22 cellular contexts compared by ENCODE assay signal in the genomic region with DNA sequence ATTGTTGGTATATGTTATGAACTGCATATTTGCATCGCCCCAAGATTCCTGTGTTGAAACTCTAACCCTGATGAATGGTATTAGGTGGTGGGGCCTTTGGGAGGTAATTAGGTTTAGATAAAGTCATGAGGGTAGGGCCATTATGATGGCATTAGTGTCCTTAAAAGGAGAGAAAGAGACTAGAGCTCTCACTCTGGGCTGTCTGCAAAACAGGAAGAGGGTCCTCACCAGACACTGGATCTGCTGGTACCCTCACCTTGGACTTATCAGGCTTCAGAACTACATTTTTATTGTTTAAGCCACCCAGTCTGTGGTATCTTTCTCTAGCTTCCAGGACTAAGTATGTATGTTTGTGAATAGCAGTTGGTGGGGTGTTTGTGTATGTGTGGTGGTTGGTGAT.
DNase-seq lines count a peak whose midpoint lies in the region; FAIRE-seq and TF ChIP-seq lines count a peak whose summit lies in the region.
"Had no signal": no experiment of that assay in that cellular context is flagged by ENCODE, and none has a peak within 500 bp of the region (broad histone marks: within the 10 kb centered on the region; RNA-seq: fewer than 3 reads in every experiment).

No MANE protein-coding gene starts in this region.

- WGBS in endodermal cell (ENCODE audit: insufficient coverage in 1 of 2, insufficient read length in 1 of 2), 2 experiments = 83 to 88% methylated on average over 1 of the region's 1 CpG
- 93 to 94% (median 94%) methylated on average over 1 of the region's 1 CpG for WGBS in small intestine, 3 donors

- no peaks in the 10 kb centered on the region for H3K4me1 ChIP-seq in endodermal cell (ENCODE audit: control insufficient read depth, insufficient read depth, low read length)
- no peaks in the 10 kb centered on the region for H3K4me1 ChIP-seq in small intestine (ENCODE audit: control insufficient read depth in 2 of 2, insufficient read depth in 1 of 2, low read depth in 1 of 2, low read length in 1 of 2)
- H3K4me1 ChIP-seq in CD4-positive, alpha-beta memory T cell (ENCODE audit: insufficient read depth, low read length) = no peaks in the 10 kb centered on the region
- H3K4me1 ChIP-seq: A549 had no signal

- no peak for FAIRE-seq in small intestine (lab: Jason Lieb, UNC)
- FAIRE-seq: G401.6 had no signal

- no peak for TF ChIP-seq CTCF in 22Rv1 (IDR thresholded peaks at IDR 0.05)
- TF ChIP-seq CTCF in endodermal cell (conservative IDR thresholded peaks at IDR 0.05) = no peak
- no peak for TF ChIP-seq CTCF in neural crest cell (conservative IDR thresholded peaks at IDR 0.05)

- intact Hi-C loops in CD4-positive, alpha-beta memory T cell (cut with micrococcal nuclease) = no loop called here

- peak; percentile 22 for DNase-seq in SK-N-DZ (ENCODE audit: low spot score)
- DNase-seq in endodermal cell = no peak
- no peak for DNase-seq in neural crest cell (ENCODE audit: low read depth, low spot score)
- DNase-seq in small intestine = no peak
- no peak for DNase-seq in activated CD4-positive, alpha-beta T cell treated with anti-CD3 and anti-CD28 coated beads, Interleukin-2, amount 50 U/mL, for 4 hours
- no peak for DNase-seq in NCI-H2171 treated with DMSO at 0.1 percent for 48 hours (lab: John Stamatoyannopoulos, UW)
- DNase-seq in CD4-positive, alpha-beta memory T cell = no peak
- DNase-seq: 8988T; ACHN; AML-193; BE2C; CD8-positive, alpha-beta T cell; DMS153; DND-41; GOT3; H7; HCEC 1CT had no signal

- H3K27me3 Mint-ChIP-seq in endodermal cell (ENCODE audit: insufficient read depth) = peaks cover 1% of the 10 kb centered on the region
- no peaks in the 10 kb centered on the region for H3K27me3 Mint-ChIP-seq in neural crest cell (ENCODE audit: low read depth)
- H3K27me3 Mint-ChIP-seq in CD4-positive, alpha-beta memory T cell = peaks cover 5 to 18% of the 10 kb centered on the region in 2 donors

- CTCF ChIA-PET in CD4-positive, alpha-beta memory T cell (lab: Charles Lee; ENCODE audit: partially characterized antibody) = interaction anchor here (1.0 kb wide), 1 partner anchor 11 kb away, joined by 4 read pairs; no protein-coding TSS in a partner anchor

- no peaks in the 10 kb centered on the region for H3K9me3 Mint-ChIP-seq in endodermal cell
- peaks cover 3% of the 10 kb centered on the region for H3K9me3 Mint-ChIP-seq in neural crest cell
- peaks cover 0 to 3% (median 0%) of the 10 kb centered on the region in 8 donors for H3K9me3 Mint-ChIP-seq in CD4-positive, alpha-beta memory T cell
- H3K9me3 Mint-ChIP-seq: CD8-positive, alpha-beta T cell had no signal

- H3K4me3 ChIP-seq in endodermal cell (ENCODE audit: low read length) = no peak overlapping the region
- no peak overlapping the region for H3K4me3 ChIP-seq in small intestine (ENCODE audit: low read depth in 1 of 2, low read length in 2 of 2)
- H3K4me3 ChIP-seq in CD4-positive, alpha-beta memory T cell (ENCODE audit: low read length in 2 of 2) = no peak overlapping the region
- H3K4me3 ChIP-seq: A549; BLaER1 treated with 17β-estradiol and CSF1 and Interleukin-3, amounts not matched to agents 10 nM and 100 nM had no signal

- H3K36me3 Mint-ChIP-seq in endodermal cell (ENCODE audit: low read depth) (no peaks in the 10 kb centered on the region), neural crest cell (ENCODE audit: low read depth) (no peaks in the 10 kb centered on the region)
- no peaks in the 10 kb centered on the region for H3K36me3 Mint-ChIP-seq in CD4-positive, alpha-beta memory T cell
- H3K36me3 Mint-ChIP-seq: CD8-positive, alpha-beta T cell had no signal

- H3K4me1 Mint-ChIP-seq in endodermal cell (peaks cover 8% of the 10 kb centered on the region), neural crest cell (no peaks in the 10 kb centered on the region)
- H3K4me1 Mint-ChIP-seq in CD4-positive, alpha-beta memory T cell = no peaks in the 10 kb centered on the region

- POLR2A ChIA-PET in CD4-positive, alpha-beta memory T cell (lab: Charles Lee; ENCODE audit: partially characterized antibody) = no interaction called here

- H3K27me3 ChIP-seq in endodermal cell (ENCODE audit: control insufficient read depth, insufficient read depth, low read length, poor library complexity, severe bottlenecking) (no peaks in the 10 kb centered on the region), small intestine (ENCODE audit: control insufficient read depth in 2 of 2, insufficient read depth in 2 of 2, low read length in 2 of 2) (no peaks in the 10 kb centered on the region)
- no peaks in the 10 kb centered on the region for H3K27me3 ChIP-seq in CD4-positive, alpha-beta memory T cell (ENCODE audit: insufficient read depth, low read length)
- H3K27me3 ChIP-seq: BE2C; BLaER1 treated with 17β-estradiol and CSF1 and Interleukin-3, amounts not matched to agents 10 nM and 100 nM had no signal

- H3K27ac Mint-ChIP-seq in endodermal cell (peak overlapping the region; percentile 17), neural crest cell (ENCODE audit: unreplicated experiment) (peak overlapping the region; percentile 57)
- no peak overlapping the region for H3K27ac Mint-ChIP-seq in CD4-positive, alpha-beta memory T cell
- H3K27ac Mint-ChIP-seq: CD8-positive, alpha-beta T cell had no signal

- no peak overlapping the region for H3K4me3 Mint-ChIP-seq in endodermal cell
- H3K4me3 Mint-ChIP-seq in neural crest cell = no peak overlapping the region
- no peak overlapping the region for H3K4me3 Mint-ChIP-seq in CD4-positive, alpha-beta memory T cell
- H3K4me3 Mint-ChIP-seq: CD8-positive, alpha-beta T cell had no signal

- H3K27ac ChIP-seq in 22Rv1 (peak overlapping the region; percentile 75), endodermal cell (ENCODE audit: low read depth, low read length) (no peak overlapping the region), small intestine (ENCODE audit: low read depth in 1 of 2, low read length in 1 of 2) (no peak overlapping the region)
- no peak overlapping the region for H3K27ac ChIP-seq in CD4-positive, alpha-beta memory T cell (ENCODE audit: low read depth, low read length)
- H3K27ac ChIP-seq: A549; BLaER1 treated with 17β-estradiol and CSF1 and Interleukin-3, amounts not matched to agents 10 nM and 100 nM had no signal

- H3K9ac ChIP-seq in endodermal cell (ENCODE audit: extremely low read depth, low read length, poor library complexity, severe bottlenecking) = no peak overlapping the region
- H3K9ac ChIP-seq: BLaER1 treated with 17β-estradiol and CSF1 and Interleukin-3, amounts not matched to agents 10 nM and 100 nM had no signal

- H3K9me3 ChIP-seq in endodermal cell (ENCODE audit: control insufficient read depth, low read length) (no peaks in the 10 kb centered on the region), small intestine (ENCODE audit: control insufficient read depth, low read depth) (no peaks in the 10 kb centered on the region)
- no peaks in the 10 kb centered on the region for H3K9me3 ChIP-seq in CD4-positive, alpha-beta memory T cell (ENCODE audit: control insufficient read depth in 1 of 2, low read length in 2 of 2)
- H3K9me3 ChIP-seq: A549; BE2C; BLaER1 treated with 17β-estradiol and CSF1 and Interleukin-3, amounts not matched to agents 10 nM and 100 nM; Caco-2 had no signal

- H3K36me3 ChIP-seq in endodermal cell (ENCODE audit: control insufficient read depth, insufficient read depth, low read length) (no peaks in the 10 kb centered on the region), small intestine (ENCODE audit: control insufficient read depth in 2 of 2, insufficient read depth in 2 of 2, low read length in 2 of 2) (no peaks in the 10 kb centered on the region)
- no peaks in the 10 kb centered on the region for H3K36me3 ChIP-seq in CD4-positive, alpha-beta memory T cell (ENCODE audit: insufficient read depth, low read length)
- H3K36me3 ChIP-seq: BE2C; BLaER1 treated with 17β-estradiol and CSF1 and Interleukin-3, amounts not matched to agents 10 nM and 100 nM had no signal

Comparison
In these comparisons a context has a peak if more than half of its experiments do, and no peak if none do; other contexts are left out.
1. H3K27ac Mint-ChIP-seq: peak in endodermal cell (single experiment) and neural crest cell (single experiment); none in CD4-positive, alpha-beta memory T cell (0 of 7).